ENCODE assay signal across 1 cellular context in genomic region chr10:131787961-131788360, GRCh38.
TF ChIP-seq lines count a peak whose summit lies in the region.

No MANE protein-coding gene starts in this region.

TF ChIP-seq in H1, 55 proteins besides CTCF, POLR2A, EP300 and RAD21:
- TF ChIP-seq CHD7 (IDR thresholded peaks at IDR 0.05; ENCODE audit: insufficient replicate concordance, low read length), result no peak
- no peak for TF ChIP-seq GTF2F1 (IDR thresholded peaks at IDR 0.05; ENCODE audit: borderline replicate concordance, low read depth, low read length)
- no peak for TF ChIP-seq RXRA (IDR thresholded peaks at IDR 0.05; ENCODE audit: insufficient read depth, low read depth, low read length)
- peak; percentile 7; the same call in 1 of the 2 replicates for TF ChIP-seq E2F6 (IDR thresholded peaks at IDR 0.05)
